In genomic region chr19:3496392-3497273, GRCh38 we compare ENCODE assay signal across 2 cellular contexts.
A peak's percentile ranks its signal among the peaks of the same experiment; 100 is the strongest.
TF ChIP-seq lines count a peak whose summit lies in the region.

No MANE protein-coding gene starts in this region.

TF ChIP-seq in IMR-90, 13 proteins besides CTCF, POLR2A, EP300 and RAD21:
- TF ChIP-seq RCOR1 (IDR thresholded peaks at IDR 0.05; ENCODE audit: insufficient replicate concordance, low read length) (no peak), NFE2L2 (IDR thresholded peaks at IDR 0.05; ENCODE audit: low read depth, low read length) (no peak), CHD1 (IDR thresholded peaks at IDR 0.05; ENCODE audit: low read depth, low read length) (no peak), MAZ (IDR thresholded peaks at IDR 0.05; ENCODE audit: borderline replicate concordance, low read depth, low read length) (no peak), CEBPB (IDR thresholded peaks at IDR 0.05; ENCODE audit: low read depth, low read length) (no peak), USF2 (IDR thresholded peaks at IDR 0.05; ENCODE audit: low read depth, low read length) (no peak), SMC3 (IDR thresholded peaks at IDR 0.05; ENCODE audit: low read depth, low read length) (no peak), ELK1 (IDR thresholded peaks at IDR 0.05; ENCODE audit: borderline replicate concordance, low read depth, low read length) (no peak), FOS (IDR thresholded peaks at IDR 0.05; ENCODE audit: low read depth, low read length) (no peak), MAFK (IDR thresholded peaks at IDR 0.05; ENCODE audit: low read depth, low read length) (no peak), MXI1 (IDR thresholded peaks at IDR 0.05; ENCODE audit: borderline replicate concordance, low read depth, low read length) (no peak), BHLHE40 (IDR thresholded peaks at IDR 0.05; ENCODE audit: low read depth, low read length) (no peak)

TF ChIP-seq in K562, 482 proteins besides CTCF, POLR2A, EP300 and RAD21:
- TF ChIP-seq KDM1A (IDR thresholded peaks at IDR 0.05): no peak
- TF ChIP-seq NCOA6 (IDR thresholded peaks at IDR 0.05): no peak
- no peak for TF ChIP-seq ZNF12 (CRISPR knock-in tag; IDR thresholded peaks at IDR 0.05)
- TF ChIP-seq NR2C2 (CRISPR knock-in tag; IDR thresholded peaks at IDR 0.05): no peak
- no peak for TF ChIP-seq NR2C2 (tag; IDR thresholded peaks at IDR 0.05)
- TF ChIP-seq ZNF696 (CRISPR knock-in tag; conservative IDR thresholded peaks at IDR 0.05): no peak
- TF ChIP-seq HINFP (tag; conservative IDR thresholded peaks at IDR 0.05; ENCODE audit: low read depth): no peak
- TF ChIP-seq CEBPB (tag; IDR thresholded peaks at IDR 0.05): no peak
- no peak for TF ChIP-seq POLR2AphosphoS2 (IDR thresholded peaks at IDR 0.05; ENCODE audit: low read length)
- peak; percentile 41 for TF ChIP-seq ZFP36 (IDR thresholded peaks at IDR 0.05; ENCODE audit: low read depth, low read length, partially characterized antibody)
- TF ChIP-seq CTBP1 (IDR thresholded peaks at IDR 0.05; ENCODE audit: borderline replicate concordance): no peak
- no peak for TF ChIP-seq ARID3A (IDR thresholded peaks at IDR 0.05; ENCODE audit: borderline replicate concordance, low read depth, low read length)
- no peak for TF ChIP-seq ZEB2 (IDR thresholded peaks at IDR 0.05)
- TF ChIP-seq MBD2 (IDR thresholded peaks at IDR 0.05; ENCODE audit: borderline replicate concordance, low read depth): no peak
- no peak for TF ChIP-seq ZNF766 (CRISPR knock-in tag; conservative IDR thresholded peaks at IDR 0.05)
- TF ChIP-seq ZKSCAN3 (CRISPR knock-in tag; IDR thresholded peaks at IDR 0.05): no peak
- no peak for TF ChIP-seq HIVEP1 (CRISPR knock-in tag; IDR thresholded peaks at IDR 0.05)
- no peak for TF ChIP-seq RERE (CRISPR knock-in tag; IDR thresholded peaks at IDR 0.05; ENCODE audit: borderline replicate concordance)
- TF ChIP-seq ELK1 (CRISPR knock-in tag; IDR thresholded peaks at IDR 0.05): no peak
- peak; percentile 38 for TF ChIP-seq RBM25 (IDR thresholded peaks at IDR 0.05; ENCODE audit: low read depth, low read length, severe bottlenecking)
- TF ChIP-seq RBFOX2 (IDR thresholded peaks at IDR 0.05; ENCODE audit: low read depth, low read length): 0 out of 2 replicates have a peak, but pooled peaks have one; percentile 27
- no peak for TF ChIP-seq PKNOX1 (IDR thresholded peaks at IDR 0.05)
- TF ChIP-seq ZNF174 (CRISPR knock-in tag; IDR thresholded peaks at IDR 0.05): no peak
- TF ChIP-seq POLR2G (IDR thresholded peaks at IDR 0.05; ENCODE audit: low read depth, low read length): 0 out of 2 replicates have a peak, but pooled peaks have one; percentile 24
- no peak for TF ChIP-seq NCOA1 (IDR thresholded peaks at IDR 0.05; ENCODE audit: low read depth)
- TF ChIP-seq NUFIP1 (IDR thresholded peaks at IDR 0.05; ENCODE audit: partially characterized antibody): no peak
- TF ChIP-seq SMARCB1 (IDR thresholded peaks at IDR 0.05; ENCODE audit: insufficient read length, low read depth): no peak
- peak; percentile 65 for TF ChIP-seq BCOR (IDR thresholded peaks at IDR 0.05)
- TF ChIP-seq KHSRP (IDR thresholded peaks at IDR 0.05): no peak
- TF ChIP-seq NFE2 (IDR thresholded peaks at IDR 0.05; ENCODE audit: low read depth): no peak
- no peak for TF ChIP-seq ATF4 (CRISPR knock-in tag; IDR thresholded peaks at IDR 0.05)
